ENCODE assay signal across 8 cellular contexts in genomic region chr17:83247001-83247400, GRCh38.
DNase-seq lines count a peak whose midpoint lies in the region; ATAC-seq, FAIRE-seq and TF ChIP-seq lines count a peak whose summit lies in the region.
"Not testable (repeated sequence)": the region's sequence is repeated elsewhere in the genome, so short reads cannot be mapped to it uniquely, and the experiment has no call there.

No MANE protein-coding gene starts in this region.

- not testable (repeated sequence) for H3K4me2 ChIP-seq in MM.1S (ENCODE audit: low read depth, low read length); HepG2 (ENCODE audit: low read depth, low read length)

- not testable (repeated sequence) for TF ChIP-seq CTCF in MM.1S (IDR thresholded peaks at IDR 0.05; ENCODE audit: low read length); fibroblast of villous mesenchyme (IDR thresholded peaks at IDR 0.05; ENCODE audit: insufficient read depth, low read depth, low read length); HepG2 (CRISPR knock-in tag; IDR thresholded peaks at IDR 0.05); prostate gland (IDR thresholded peaks at IDR 0.05); vagina (IDR thresholded peaks at IDR 0.05)

- not testable (repeated sequence) for H4K20me1 ChIP-seq in MM.1S (ENCODE audit: insufficient read depth, low read length); HepG2 (ENCODE audit: insufficient read depth, low read length)

- not testable (repeated sequence) for TF ChIP-seq EP300 in HepG2 (IDR thresholded peaks at IDR 0.05; ENCODE audit: low read depth in 2 of 2, low read length in 2 of 2); HepG2 (CRISPR knock-in tag; IDR thresholded peaks at IDR 0.05; ENCODE audit: borderline replicate concordance)

- WGBS in HepG2 (ENCODE audit: low lambda C conversion rate), result no CpG with 5 or more reads among the region's 1 CpG
- WGBS in prostate gland, result no CpG with 5 or more reads among the region's 1 CpG

- not testable (repeated sequence) for H3K79me2 ChIP-seq in MM.1S (ENCODE audit: low read length); HepG2 (ENCODE audit: insufficient read depth, low read length)

- not testable (repeated sequence) for H3K27me3 ChIP-seq in MM.1S (replicated peaks; ENCODE audit: insufficient read depth, low read length); HepG2 (ENCODE audit: control insufficient read depth in 1 of 2, insufficient read depth in 2 of 2, low read length in 2 of 2); prostate gland (replicated peaks; ENCODE audit: insufficient read depth); vagina

- TF ChIP-seq RAD21 in HepG2 (CRISPR knock-in tag; IDR thresholded peaks at IDR 0.05), result not testable (repeated sequence)

- POLR2A ChIA-PET in HepG2 (lab: Yijun Ruan, JAX), result not testable (repeated sequence)

- CTCF ChIA-PET in HepG2 (lab: Yijun Ruan, JAX; ENCODE audit: low intra/inter-chr PET ratio, low total read pairs), result not testable (repeated sequence)

- not testable (repeated sequence) for H3K27ac ChIP-seq in MM.1S (ENCODE audit: low read length); HepG2 (ENCODE audit: extremely low read length, insufficient read depth, low read length); prostate gland; vagina

- in situ Hi-C loops in HepG2 (cut with HindIII; ENCODE audit: extremely low pct_ligation_motif_present, low pct_unique_long_range_greater_than_20kb), result not testable (repeated sequence)

- not testable (repeated sequence) for H3K9me2 ChIP-seq in MM.1S (replicated peaks; ENCODE audit: insufficient read depth, low read length)

- TF ChIP-seq POLR2A in HepG2 (IDR thresholded peaks at IDR 0.05; ENCODE audit: insufficient read depth in 1 of 2, low read depth in 2 of 2, low read length in 2 of 2); prostate gland (IDR thresholded peaks at IDR 0.05); vagina (IDR thresholded peaks at IDR 0.05): not testable (repeated sequence)

- ATAC-seq in HepG2, result peak; percentile 33; the same call in 1 of the 3 replicates

- not testable (repeated sequence) for H2AFZ ChIP-seq in MM.1S (ENCODE audit: low read length); HepG2 (ENCODE audit: low read length)

- not testable (repeated sequence) for FAIRE-seq in HepG2 (lab: Jason Lieb, UNC)

- not testable (repeated sequence) for H3K36me3 ChIP-seq in MM.1S (replicated peaks; ENCODE audit: insufficient read depth, low read length); HepG2 (replicated peaks in 1 of 2; ENCODE audit: control insufficient read depth in 1 of 2, insufficient read depth in 2 of 2, low read length in 2 of 2); prostate gland; vagina

- intact Hi-C loops in HepG2 (cut with micrococcal nuclease; ENCODE audit: unreplicated experiment); prostate gland (cut with DNase I); vagina (cut with DNase I): not testable (repeated sequence)

- H3K9ac ChIP-seq in MM.1S (ENCODE audit: low read length); HepG2 (ENCODE audit: insufficient read depth, low read depth, low read length): not testable (repeated sequence)

- not testable (repeated sequence) for BruUV-seq in HepG2 (replicated peaks; lab: Mats Ljungman, UMichigan)

- DNase-seq in Daoy (ENCODE audit: low read depth) (peak; percentile 30), MM.1S (peak; percentile 26), astrocyte of the hippocampus (ENCODE audit: low read depth, low spot score) (peak; percentile 64), fibroblast of villous mesenchyme (ENCODE audit: low read depth) (peak; percentile 70), prostate gland (ENCODE audit: low spot score) (peak; percentile 11), vagina (ENCODE audit: extremely low spot score in 2 of 2) (peak; percentile 96 to 98)
- peak; percentile 53 for DNase-seq in activated CD4-positive, CD25-positive, alpha-beta regulatory T cell treated with anti-CD3 and anti-CD28 coated beads, Interleukin-2, amount 50 U/mL, for 72 hours
- not testable (repeated sequence) for DNase-seq in HepG2 (ENCODE audit: low spot score)

- not testable (repeated sequence) for H3K9me3 ChIP-seq in MM.1S (replicated peaks; ENCODE audit: insufficient read depth, low read length); HepG2 (ENCODE audit: low read length); prostate gland; vagina

- not testable (repeated sequence) for H3K4me3 ChIP-seq in MM.1S (ENCODE audit: low read length); fibroblast of villous mesenchyme (ENCODE audit: low read depth, low read length); HepG2 (replicated peaks in 1 of 3; ENCODE audit: insufficient read depth in 1 of 3, low read depth in 2 of 3, low read length in 3 of 3); prostate gland; vagina

- not testable (repeated sequence) for H3F3A ChIP-seq in MM.1S (ENCODE audit: insufficient read depth, low read length)

- H3K4me1 ChIP-seq in MM.1S (ENCODE audit: low read length); HepG2 (ENCODE audit: insufficient read depth, low read length); prostate gland (replicated peaks); vagina: not testable (repeated sequence)

TF ChIP-seq in HepG2, 621 proteins besides CTCF, POLR2A, EP300 and RAD21:
- peak; percentile 86 for TF ChIP-seq PCBP2 (optimal IDR thresholded peaks at IDR 0.05; ENCODE audit: low read depth, low read length, poor library complexity, severe bottlenecking)
